9 cellular contexts compared by ENCODE assay signal in genomic region chr12:47078086-47078395, GRCh38. TPM values are rescaled to one million over a fixed set of nuclear protein-coding genes. Genes with fewer than 3 reads are reported as not detected.
DNase-seq lines count a peak whose midpoint lies in the region; ATAC-seq, FAIRE-seq and TF ChIP-seq lines count a peak whose summit lies in the region.
"Had no signal": no experiment of that assay in that cellular context is flagged by ENCODE, and none has a peak within 500 bp of the region (broad histone marks: within the 10 kb centered on the region; RNA-seq: fewer than 3 reads in every experiment).

No MANE protein-coding gene starts in this region.

- peak overlapping the region; percentile 63 for H3K4me3 ChIP-seq in AG09309 (ENCODE audit: control insufficient read depth, low read depth, low read length)
- peak overlapping the region; percentile 91; the same call in 1 of the 2 replicates for H3K4me3 ChIP-seq in IMR-90 (ENCODE audit: insufficient read depth, low read depth, low read length)
- peak overlapping the region; percentile 61 for H3K4me3 ChIP-seq in bronchial epithelial cell (ENCODE audit: low read depth, low read length)
- no peak overlapping the region for H3K4me3 ChIP-seq in HepG2 (replicated peaks in 1 of 3; ENCODE audit: insufficient read depth in 1 of 3, low read depth in 2 of 3, low read length in 3 of 3)

- no peak overlapping the region for H2AFZ ChIP-seq in IMR-90 (replicated peaks; ENCODE audit: low read length, poor library complexity)
- H2AFZ ChIP-seq in HepG2 (ENCODE audit: low read length): no peak overlapping the region

- peaks cover 59% of the 10 kb centered on the region for H3K27me3 Mint-ChIP-seq in nephron (ENCODE audit: low read depth)

- H3K27me3 ChIP-seq in IMR-90 (ENCODE audit: control insufficient read depth, insufficient read depth, low read length) (no peaks in the 10 kb centered on the region), bronchial epithelial cell (ENCODE audit: control insufficient read depth, insufficient read depth, low read length) (no peaks in the 10 kb centered on the region), HepG2 (ENCODE audit: control insufficient read depth in 1 of 2, insufficient read depth in 2 of 2, low read length in 2 of 2) (peaks cover 4 to 29% of the 10 kb centered on the region in 2 experiments)
- H3K27me3 ChIP-seq: pancreas had no signal

- H2AK9ac ChIP-seq in IMR-90 (replicated peaks; ENCODE audit: low read depth, low read length, poor library complexity): no peak overlapping the region

- no peak for ATAC-seq in IMR-90 (ENCODE audit: low read depth)
- ATAC-seq in omental fat pad (ENCODE audit: low FRiP score): no peak
- ATAC-seq in HG03439 (IDR thresholded peaks at IDR 0.05; ENCODE audit: unreplicated experiment): no peak
- no peak for ATAC-seq in HepG2

- H3K4me3 Mint-ChIP-seq in nephron: peak overlapping the region; percentile 89 to 92 (median 90)

- no peak overlapping the region for H4K5ac ChIP-seq in IMR-90 (ENCODE audit: low read depth, low read length)

- peak overlapping the region; percentile 19; the same call in 1 of the 2 replicates for H3K4ac ChIP-seq in IMR-90 (ENCODE audit: low read depth, low read length)

- H3K36me3 ChIP-seq in IMR-90 (ENCODE audit: control insufficient read depth, insufficient read depth, low read length) (no peaks in the 10 kb centered on the region), bronchial epithelial cell (ENCODE audit: control insufficient read depth, insufficient read depth, low read length) (no peaks in the 10 kb centered on the region), HepG2 (replicated peaks in 1 of 2; ENCODE audit: control insufficient read depth in 1 of 2, insufficient read depth in 2 of 2, low read length in 2 of 2) (no peaks in the 10 kb centered on the region)
- H3K36me3 ChIP-seq: pancreas had no signal

- no peak for TF ChIP-seq RAD21 in IMR-90 (IDR thresholded peaks at IDR 0.05; ENCODE audit: low read length)
- TF ChIP-seq RAD21 in HepG2 (CRISPR knock-in tag; IDR thresholded peaks at IDR 0.05): no peak

- CTCF ChIA-PET in IMR-90 (lab: Yijun Ruan, JAX): interaction anchor here (1.2 to 2.0 kb wide), 2 partner anchors 46 to 319 kb away, joined by 3 to 4 read pairs; no protein-coding TSS in a partner anchor
- CTCF ChIA-PET in HepG2 (lab: Yijun Ruan, JAX; ENCODE audit: low intra/inter-chr PET ratio, low total read pairs): no interaction called here

- H4K91ac ChIP-seq in IMR-90 (ENCODE audit: insufficient read depth, low read depth, low read length): no peak overlapping the region

- in situ Hi-C loops in IMR-90 (cut with MboI; ENCODE audit: low sequenced_read_pairs) (loop anchor here (10.0 kb wide), 1 partner anchor 317 kb away; no protein-coding TSS in a partner anchor), HepG2 (cut with HindIII; ENCODE audit: extremely low pct_ligation_motif_present, low pct_unique_long_range_greater_than_20kb) (no loop called here)

- dilution Hi-C loops in IMR-90 (cut with HindIII; ENCODE audit: low sequenced_read_pairs, unreplicated experiment): no loop called here

- H3K4me1 Mint-ChIP-seq in nephron: peaks cover 8% of the 10 kb centered on the region

- BruUV-seq in IMR-90 (replicated peaks; lab: Mats Ljungman, UMichigan): no TSS peak
- BruUV-seq in HepG2 (replicated peaks; lab: Mats Ljungman, UMichigan): no TSS peak

- 0 out of 4 replicates have a peak overlapping the region, but pooled peaks of 1 of the 2 experiments have one; percentile 26 for H4K8ac ChIP-seq in IMR-90 (ENCODE audit: low read depth in 2 of 2, low read length in 2 of 2)

- peak overlapping the region; percentile 97 for H3K14ac ChIP-seq in IMR-90 (replicated peaks; ENCODE audit: low read depth, low read length)

- H2BK20ac ChIP-seq in IMR-90 (ENCODE audit: low read depth, low read length): 0 out of 2 replicates have a peak overlapping the region, but pooled peaks have one; percentile 52

- no peak overlapping the region; the same call in 1 of the 2 replicates for H3K56ac ChIP-seq in IMR-90 (ENCODE audit: extremely low read depth, insufficient read depth, low read length)

- H2BK5ac ChIP-seq in IMR-90 (ENCODE audit: low read depth, low read length, poor library complexity, severe bottlenecking): peak overlapping the region; percentile 86

- intact Hi-C loops in IMR-90 (cut with micrococcal nuclease) (loop anchor here (5.0 kb wide), 1 partner anchor 46 kb away; no protein-coding TSS in a partner anchor), HepG2 (cut with micrococcal nuclease; ENCODE audit: unreplicated experiment) (no loop called here)

- POLR2A ChIA-PET in IMR-90 (lab: Charles Lee; ENCODE audit: unreplicated experiment): no interaction called here
- POLR2A ChIA-PET in HepG2 (lab: Yijun Ruan, JAX): no interaction called here

- peak overlapping the region; percentile 93; the same call in 1 of the 2 replicates for H3K23ac ChIP-seq in IMR-90 (ENCODE audit: low read depth, low read length)

- H3K27ac ChIP-seq in IMR-90 (ENCODE audit: insufficient read depth, low read length): no peak overlapping the region
- H3K27ac ChIP-seq in HepG2 (ENCODE audit: extremely low read length, insufficient read depth, low read length): no peak overlapping the region
- H3K27ac ChIP-seq: pancreas had no signal

- peaks cover 3% of the 10 kb centered on the region for H3K9me1 ChIP-seq in IMR-90 (ENCODE audit: insufficient read depth, low read length)

- no peaks in the 10 kb centered on the region for H3K79me2 ChIP-seq in HepG2 (ENCODE audit: insufficient read depth, low read length)

- H3K27ac Mint-ChIP-seq in nephron: peak overlapping the region in 1 of 3 experiments; percentile 57

- H4K20me1 ChIP-seq in IMR-90 (ENCODE audit: insufficient read depth, low read length) (no peaks in the 10 kb centered on the region), HepG2 (ENCODE audit: insufficient read depth, low read length) (no peaks in the 10 kb centered on the region)

- TF ChIP-seq EP300 in HepG2 (IDR thresholded peaks at IDR 0.05; ENCODE audit: low read depth in 2 of 2, low read length in 2 of 2) (no peak), HepG2 (CRISPR knock-in tag; IDR thresholded peaks at IDR 0.05; ENCODE audit: borderline replicate concordance) (no peak)

- H3K9me3 ChIP-seq in IMR-90 (ENCODE audit: control insufficient read depth, insufficient read depth, low read length) (no peaks in the 10 kb centered on the region), HepG2 (ENCODE audit: low read length) (no peaks in the 10 kb centered on the region)
- H3K9me3 ChIP-seq: pancreas had no signal

- H3K4me1 ChIP-seq in IMR-90 (ENCODE audit: control insufficient read depth, insufficient read depth, low read length) (peaks cover 12% of the 10 kb centered on the region; the same call in 1 of the 2 replicates), HepG2 (ENCODE audit: insufficient read depth, low read length) (0 out of 2 replicates have a peak, but pooled peaks cover 5% of the 10 kb centered on the region)

- peaks cover 7 to 51% of the 10 kb centered on the region in 2 experiments; a peak in 2 of 4 replicates for H3K79me1 ChIP-seq in IMR-90 (ENCODE audit: low read depth in 1 of 2, low read length in 2 of 2)

- DNase-seq in AG09309 (ENCODE audit: low read depth) (no peak), IMR-90 (no peak), bronchial epithelial cell (ENCODE audit: low read depth) (no peak), omental fat pad (ENCODE audit: low spot score) (no peak), HepG2 (ENCODE audit: low spot score) (no peak), NCI-H2196 (lab: John Stamatoyannopoulos, UW; ENCODE audit: unreplicated experiment) (no peak)

- TF ChIP-seq POLR2A in IMR-90 (IDR thresholded peaks at IDR 0.05; ENCODE audit: low read depth, low read length): no peak
- TF ChIP-seq POLR2A in HepG2 (IDR thresholded peaks at IDR 0.05; ENCODE audit: insufficient read depth in 1 of 2, low read depth in 2 of 2, low read length in 2 of 2): no peak

- no peaks in the 10 kb centered on the region for H3K9me3 Mint-ChIP-seq in nephron

- H3K9ac ChIP-seq in IMR-90 (ENCODE audit: low read depth, low read length): peak overlapping the region; percentile 85; the same call in 1 of the 2 replicates
- no peak overlapping the region for H3K9ac ChIP-seq in HepG2 (ENCODE audit: insufficient read depth, low read depth, low read length)

- H3K4me2 ChIP-seq in IMR-90 (ENCODE audit: low read depth, low read length) (peak overlapping the region; percentile 95; the same call in 1 of the 2 replicates), HepG2 (ENCODE audit: low read depth, low read length) (no peak overlapping the region)

- TF ChIP-seq CTCF in AG09309 (IDR thresholded peaks at IDR 0.05; ENCODE audit: control insufficient read depth, insufficient read depth, low read depth, low read length, missing control alignments): no peak
- no peak for TF ChIP-seq CTCF in IMR-90 (conservative IDR thresholded peaks at IDR 0.05; ENCODE audit: low read depth, low read length)
- no peak for TF ChIP-seq CTCF in bronchial epithelial cell (IDR thresholded peaks at IDR 0.05; ENCODE audit: insufficient read depth, low read length, severe bottlenecking)
- TF ChIP-seq CTCF in nephron (IDR thresholded peaks at IDR 0.05; ENCODE audit: unreplicated experiment in 3 of 3): no peak
- TF ChIP-seq CTCF in omental fat pad (IDR thresholded peaks at IDR 0.05): no peak
- TF ChIP-seq CTCF in HepG2 (CRISPR knock-in tag; IDR thresholded peaks at IDR 0.05): no peak

- H2BK120ac ChIP-seq in IMR-90 (ENCODE audit: low read depth, low read length): 0 out of 2 replicates have a peak overlapping the region, but pooled peaks have one; percentile 92

- H3K18ac ChIP-seq in IMR-90 (ENCODE audit: low read depth, low read length): no peak overlapping the region

- FAIRE-seq in bronchial epithelial cell (lab: Jason Lieb, UNC): no peak
- no peak for FAIRE-seq in HepG2 (lab: Jason Lieb, UNC)
- FAIRE-seq: pancreas had no signal

- no peak overlapping the region; the same call in 1 of the 2 replicates for H2AK5ac ChIP-seq in IMR-90 (ENCODE audit: low read depth, low read length)

- H3K36me3 Mint-ChIP-seq in nephron (ENCODE audit: low read depth): no peaks in the 10 kb centered on the region

- WGBS in IMR-90 (ENCODE audit: extremely low coverage in 2 of 2, insufficient read length in 1 of 2), 2 experiments: 90% methylated on average over 2 of the region's 8 CpGs; no CpG with 5 or more reads in 1 of the 2 experiments
- 79% methylated on average over 8 of the region's 8 CpGs for WGBS in HepG2 (ENCODE audit: low lambda C conversion rate)

- no peak overlapping the region for H2BK15ac ChIP-seq in IMR-90 (ENCODE audit: low read depth, low read length)

RNA-seq across cellular contexts. Expression of gene PCED1B, which starts 1.4 kb away (rescaled TPM):
- total RNA-seq in IMR-90 (2012; rRNA removed): 0.28 and 0.36 TPM in 2 replicates
- polyA plus RNA-seq in IMR-90 (2012; rRNA removed): 2.0 and 2.6 TPM in 2 replicates
- polyA plus RNA-seq in IMR-90 (2012; cell fraction: cytosol; rRNA removed): 1.4 and 2.1 TPM in 2 replicates
- 5.1 and 8.9 TPM in 2 replicates for polyA plus RNA-seq in IMR-90 (2012; cell fraction: nucleus; rRNA removed; ENCODE audit: low replicate concordance)
- 0.51 and 1.3 TPM in 2 replicates for total RNA-seq in bronchial epithelial cell
- 1 to 10 TPM; 1.9 to 5.7 (median 3.8) TPM for total RNA-seq in omental fat pad
- total RNA-seq in HepG2 (2016; rRNA removed; fragmentation: Illumina TruSeq; extraction: Trizol): 0.10 and 0.11 TPM in 2 replicates
- not detected in 2 replicates for total RNA-seq in HepG2 (2016; cell fraction: cytosol; rRNA removed; fragmentation: Illumina TruSeq; extraction: Trizol; ENCODE audit: low read depth)
- 0.17 and 0.18 TPM in 2 replicates for total RNA-seq in HepG2 (2016; cell fraction: insoluble cytoplasmic fraction; rRNA removed; fragmentation: Illumina TruSeq; extraction: Trizol)
- total RNA-seq in HepG2 (2016; cell fraction: membrane; rRNA removed; fragmentation: Illumina TruSeq; extraction: Trizol): 0.10 TPM in 1 of 2 replicates, not detected in the other
- total RNA-seq in HepG2 (2016; cell fraction: nucleus; rRNA removed; fragmentation: Illumina TruSeq; extraction: Trizol): not detected in 2 replicates
- 0.33 and 0.37 TPM in 2 replicates for polyA plus RNA-seq in HepG2 (2011; rRNA removed)
- 0.20 and 0.28 TPM in 2 replicates for polyA plus RNA-seq in HepG2 (2011; cell fraction: cytosol; rRNA removed)
- 0.34 and 0.40 TPM in 2 replicates for polyA plus RNA-seq in HepG2 (2011; cell fraction: nucleus; rRNA removed)
- 0.25 and 0.32 TPM in 2 replicates for polyA plus RNA-seq in HepG2 (2012)
- not detected in 2 replicates for polyA plus RNA-seq in HepG2 (2016; cell fraction: cytosol; fragmentation: Illumina TruSeq; extraction: Trizol; ENCODE audit: low read depth)
- polyA plus RNA-seq in HepG2 (2016; cell fraction: insoluble cytoplasmic fraction; fragmentation: Illumina TruSeq; extraction: Trizol; ENCODE audit: low read depth): 0.24 and 0.64 TPM in 2 replicates
- 0.24 TPM in 1 of 2 replicates, not detected in the other for polyA plus RNA-seq in HepG2 (2016; cell fraction: membrane; fragmentation: Illumina TruSeq; extraction: Trizol; ENCODE audit: low read depth)
- polyA plus RNA-seq in HepG2 (2016; cell fraction: nucleus; fragmentation: Illumina TruSeq; extraction: Trizol; ENCODE audit: insufficient read depth, low read depth): 0.41 and 0.80 TPM in 2 replicates
- 0.20 and 0.70 TPM in 2 replicates for polyA minus RNA-seq in HepG2 (2011; rRNA and poly(A)+ RNA removed; ENCODE audit: low replicate concordance)
- polyA minus RNA-seq in HepG2 (2011; cell fraction: cytosol; rRNA and poly(A)+ RNA removed): not detected in 2 replicates
- polyA minus RNA-seq in HepG2 (2011; cell fraction: nucleus; rRNA and poly(A)+ RNA removed): not detected in 2 replicates

RNA-seq across cellular contexts. Expression of gene AMIGO2, which starts 1.7 kb away (rescaled TPM):
- total RNA-seq in IMR-90 (2012; rRNA removed) (31.7 and 32.6 TPM in 2 replicates), bronchial epithelial cell (3.7 and 61.1 TPM in 2 replicates), omental fat pad (10 to 100 TPM in 2 of 4 donors, 1 to 10 TPM in 2; 5.8 to 17.8 (median 13.4) TPM), HepG2 (2016; rRNA removed; fragmentation: Illumina TruSeq; extraction: Trizol) (not detected in 2 replicates)
- polyA plus RNA-seq in IMR-90 (2012; rRNA removed) (17.1 and 20.1 TPM in 2 replicates), HepG2 (2011; rRNA removed) (0.03 TPM in 1 of 2 replicates, not detected in the other)
- 4.4 and 5.0 TPM in 2 replicates for polyA plus RNA-seq in IMR-90 (2012; cell fraction: cytosol; rRNA removed)
- polyA plus RNA-seq in IMR-90 (2012; cell fraction: nucleus; rRNA removed; ENCODE audit: low replicate concordance): 5.1 and 26.1 TPM in 2 replicates
- total RNA-seq in HepG2 (2016; cell fraction: cytosol; rRNA removed; fragmentation: Illumina TruSeq; extraction: Trizol; ENCODE audit: low read depth): not detected in 2 replicates
- not detected in 2 replicates for total RNA-seq in HepG2 (2016; cell fraction: insoluble cytoplasmic fraction; rRNA removed; fragmentation: Illumina TruSeq; extraction: Trizol)
- not detected in 2 replicates for total RNA-seq in HepG2 (2016; cell fraction: membrane; rRNA removed; fragmentation: Illumina TruSeq; extraction: Trizol)
- not detected in 2 replicates for total RNA-seq in HepG2 (2016; cell fraction: nucleus; rRNA removed; fragmentation: Illumina TruSeq; extraction: Trizol)
- not detected in 2 replicates for polyA plus RNA-seq in HepG2 (2011; cell fraction: cytosol; rRNA removed)
- not detected in 2 replicates for polyA plus RNA-seq in HepG2 (2011; cell fraction: nucleus; rRNA removed)
- polyA plus RNA-seq in HepG2 (2012): not detected in 2 replicates
- polyA plus RNA-seq in HepG2 (2016; cell fraction: cytosol; fragmentation: Illumina TruSeq; extraction: Trizol; ENCODE audit: low read depth): not detected in 2 replicates
- polyA plus RNA-seq in HepG2 (2016; cell fraction: insoluble cytoplasmic fraction; fragmentation: Illumina TruSeq; extraction: Trizol; ENCODE audit: low read depth): not detected in 2 replicates
- not detected in 2 replicates for polyA plus RNA-seq in HepG2 (2016; cell fraction: membrane; fragmentation: Illumina TruSeq; extraction: Trizol; ENCODE audit: low read depth)
- polyA plus RNA-seq in HepG2 (2016; cell fraction: nucleus; fragmentation: Illumina TruSeq; extraction: Trizol; ENCODE audit: insufficient read depth, low read depth): not detected in 2 replicates
- 3.8 TPM in 1 of 2 replicates, not detected in the other for polyA minus RNA-seq in HepG2 (2011; rRNA and poly(A)+ RNA removed; ENCODE audit: low replicate concordance)
- polyA minus RNA-seq in HepG2 (2011; cell fraction: cytosol; rRNA and poly(A)+ RNA removed): not detected in 2 replicates
- polyA minus RNA-seq in HepG2 (2011; cell fraction: nucleus; rRNA and poly(A)+ RNA removed): not detected in 2 replicates

Comparison
In these comparisons a context has a peak if more than half of its experiments do, and no peak if none do; other contexts are left out.
1. H3K4me3 ChIP-seq: peak in AG09309 (single experiment), IMR-90 (single experiment) and bronchial epithelial cell (single experiment); none in HepG2 (0 of 3).